Comparison of ENCODE assay signal across 8 cellular contexts in genomic region chr19:53333071-53333465, GRCh38. TPM values are rescaled to one million over a fixed set of nuclear protein-coding genes. Genes with fewer than 3 reads are reported as not detected.
DNase-seq lines count a peak whose midpoint lies in the region; ATAC-seq and TF ChIP-seq lines count a peak whose summit lies in the region.

No MANE protein-coding gene starts in this region.

- CTCF ChIA-PET in CD4-positive, alpha-beta T cell (lab: Charles Lee), result interaction anchor here (0.6 to 1.0 kb wide), 2 partner anchors 26 to 92 kb away, joined by 3 to 4 read pairs; no protein-coding TSS in a partner anchor

- POLR2A ChIA-PET in CD4-positive, alpha-beta T cell (lab: Charles Lee), result interaction anchor here (0.9 to 1.3 kb wide), 7 partner anchors 33 to 1284 kb away, joined by 3 to 5 read pairs (median 3); partner anchors contain the start of genes MBOAT7, ZNF347, ZNF432 and ZNF765

- peak overlapping the region; percentile 84 for H3K27ac Mint-ChIP-seq in CD4-positive, alpha-beta T cell
- H3K27ac Mint-ChIP-seq in dendritic cell treated with granulocyte-macrophage colony-stimulating factor and Interleukin-4, amounts not matched to agents 40 ng/mL and 50 ng/mL, for 4 days, result peak overlapping the region; percentile 86

- intact Hi-C loops in CD4-positive, alpha-beta T cell (cut with DNase I, micrococcal nuclease), result loop anchor here (1.0 to 10.0 kb wide), 8 partner anchors 32 to 388 kb away; partner anchors contain the start of genes ZNF525 (in 2 of the 2), ZNF160 (in 1 of the 2), ZNF765 (in 1 of the 2) and ZNF813 (in 1 of the 2)
- intact Hi-C loops in dendritic cell treated with granulocyte-macrophage colony-stimulating factor and Interleukin-4, amounts not matched to agents 40 ng/mL and 50 ng/mL, for 4 days (cut with micrococcal nuclease), result loop anchor here (1.0 to 10.0 kb wide), 3 partner anchors 32 to 138 kb away; partner anchors contain the start of genes ZNF525, ZNF665 and ZNF765
- intact Hi-C loops in lower lobe of right lung (cut with DNase I), result no loop called here

- H3K36me3 ChIP-seq in lower lobe of right lung, result no peaks in the 10 kb centered on the region

- H3K27me3 Mint-ChIP-seq in CD4-positive, alpha-beta T cell, result peaks cover 13% of the 10 kb centered on the region
- H3K27me3 Mint-ChIP-seq in dendritic cell treated with granulocyte-macrophage colony-stimulating factor and Interleukin-4, amounts not matched to agents 40 ng/mL and 50 ng/mL, for 4 days, result peaks cover 3% of the 10 kb centered on the region

- no peak for TF ChIP-seq CTCF in CD4-positive, alpha-beta T cell (IDR thresholded peaks at IDR 0.05)
- no peak for TF ChIP-seq CTCF in lower lobe of right lung (IDR thresholded peaks at IDR 0.05)

- H3K27me3 ChIP-seq in CD4-positive, alpha-beta T cell (ENCODE audit: control insufficient read depth, insufficient read depth, low read length), result no peaks in the 10 kb centered on the region
- H3K27me3 ChIP-seq in lower lobe of right lung (ENCODE audit: low read depth), result peaks cover 3% of the 10 kb centered on the region

- H3K36me3 Mint-ChIP-seq in CD4-positive, alpha-beta T cell (ENCODE audit: low read depth), result peaks cover 55% of the 10 kb centered on the region
- H3K36me3 Mint-ChIP-seq in dendritic cell treated with granulocyte-macrophage colony-stimulating factor and Interleukin-4, amounts not matched to agents 40 ng/mL and 50 ng/mL, for 4 days (ENCODE audit: low read depth), result peaks cover 57% of the 10 kb centered on the region

- H3K4me3 Mint-ChIP-seq in CD4-positive, alpha-beta T cell, result peak overlapping the region; percentile 95
- H3K4me3 Mint-ChIP-seq in dendritic cell treated with granulocyte-macrophage colony-stimulating factor and Interleukin-4, amounts not matched to agents 40 ng/mL and 50 ng/mL, for 4 days, result peak overlapping the region; percentile 81

- peaks cover 12% of the 10 kb centered on the region for H3K4me1 ChIP-seq in lower lobe of right lung

- H3K4me3 ChIP-seq in lower lobe of right lung, result peak overlapping the region; percentile 81

- peaks cover 25% of the 10 kb centered on the region for H3K4me1 Mint-ChIP-seq in CD4-positive, alpha-beta T cell (ENCODE audit: low read depth)
- peaks cover 17% of the 10 kb centered on the region for H3K4me1 Mint-ChIP-seq in dendritic cell treated with granulocyte-macrophage colony-stimulating factor and Interleukin-4, amounts not matched to agents 40 ng/mL and 50 ng/mL, for 4 days (ENCODE audit: low read depth)

- DNase-seq in CD4-positive, alpha-beta T cell, result peak in 7 of 10 experiments; percentile 3 to 40 (median 15)
- peak; percentile 62 for DNase-seq in T1000 (lab: John Stamatoyannopoulos, UW)
- peak; percentile 66 for DNase-seq in lower lobe of right lung
- peak; percentile 34 for DNase-seq in stimulated activated naive CD8-positive, alpha-beta T cell treated with anti-CD3 and anti-CD28 coated beads, Interleukin-15, Interleukin-2, amounts not matched to agents 100 U/mL and 50 U/mL, for 24 hours

- peaks cover 18% of the 10 kb centered on the region for H3K9me3 ChIP-seq in CD4-positive, alpha-beta T cell (ENCODE audit: control insufficient read depth, low read length)
- no peaks in the 10 kb centered on the region for H3K9me3 ChIP-seq in lower lobe of right lung

- peak; percentile 28 for ATAC-seq in CD4-positive, alpha-beta T cell (ENCODE audit: poor library complexity)
- ATAC-seq in HG02763 (IDR thresholded peaks at IDR 0.05; ENCODE audit: unreplicated experiment) (peak; percentile 7), lower lobe of right lung (peak; percentile 40 to 63), HG03280 (IDR thresholded peaks at IDR 0.05; ENCODE audit: unreplicated experiment) (no peak), HG02759 (IDR thresholded peaks at IDR 0.05; ENCODE audit: unreplicated experiment) (no peak)
- no peak for ATAC-seq in stimulated activated naive CD8-positive, alpha-beta T cell treated with anti-CD3 and anti-CD28 coated beads, Interleukin-15, Interleukin-2, amounts not matched to agents 100 U/mL and 50 U/mL, for 24 hours

- peaks cover 8% of the 10 kb centered on the region for H3K9me3 Mint-ChIP-seq in CD4-positive, alpha-beta T cell
- peaks cover 59% of the 10 kb centered on the region for H3K9me3 Mint-ChIP-seq in dendritic cell treated with granulocyte-macrophage colony-stimulating factor and Interleukin-4, amounts not matched to agents 40 ng/mL and 50 ng/mL, for 4 days

- H3K27ac ChIP-seq in CD4-positive, alpha-beta T cell (ENCODE audit: low read depth, low read length), result no peak overlapping the region
- peak overlapping the region; percentile 83 for H3K27ac ChIP-seq in lower lobe of right lung

RNA-seq across cellular contexts. Expression of gene ZNF845, which starts 0.5 kb away (rescaled TPM):
- total RNA-seq in CD4-positive, alpha-beta T cell, result 1 to 10 TPM; 7.5 to 8.0 TPM
- 8.4 TPM for total RNA-seq in lower lobe of right lung

RNA-seq across cellular contexts. Expression of gene ZNF525, which starts 32.4 kb away (rescaled TPM):
- total RNA-seq in CD4-positive, alpha-beta T cell, result 10 to 100 TPM; 13.5 to 16.3 TPM
- total RNA-seq in lower lobe of right lung, result 12.8 TPM

Comparison
In these comparisons a context has a peak if more than half of its experiments do, and no peak if none do; other contexts are left out.
1. ATAC-seq: peak in CD4-positive, alpha-beta T cell (single experiment), HG02763 (single experiment) and lower lobe of right lung (2 of 2); none in stimulated activated naive CD8-positive, alpha-beta T cell treated with anti-CD3 and anti-CD28 coated beads, Interleukin-15, Interleukin-2, amounts not matched to agents 100 U/mL and 50 U/mL, for 24 hours (single experiment), HG03280 (single experiment) and HG02759 (single experiment).
2. DNase-seq: peak in every context shown above with its lines; median percentile 66 in lower lobe of right lung; 62 in T1000; 34 in stimulated activated naive CD8-positive, alpha-beta T cell treated with anti-CD3 and anti-CD28 coated beads, Interleukin-15, Interleukin-2, amounts not matched to agents 100 U/mL and 50 U/mL, for 24 hours; 15 in CD4-positive, alpha-beta T cell.